ENCODE assay signal across 14 cellular contexts in the genomic region with DNA sequence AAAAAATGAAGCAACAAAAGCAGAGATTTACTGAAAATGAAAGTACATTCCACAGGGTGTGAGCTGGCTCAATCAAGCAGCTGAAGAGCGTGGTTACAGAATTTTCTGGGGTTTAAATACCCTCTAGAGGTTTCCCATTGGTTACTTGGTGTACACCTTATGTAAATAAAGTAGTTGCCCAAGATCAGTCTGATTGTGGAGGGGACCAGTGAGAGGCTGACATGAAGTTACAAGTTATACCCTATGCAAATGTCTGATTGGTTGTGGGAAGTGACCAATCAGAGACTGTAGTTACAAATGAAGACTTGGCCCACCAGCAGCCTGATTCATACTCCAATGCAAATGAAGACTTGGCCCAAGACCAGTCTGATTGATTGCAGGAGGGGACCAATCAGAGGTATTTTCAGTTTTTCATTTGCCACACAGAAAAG. TPM values are rescaled to one million over a fixed set of nuclear protein-coding genes. Genes with fewer than 3 reads are reported as not detected.
DNase-seq lines count a peak whose midpoint lies in the region; ATAC-seq and TF ChIP-seq lines count a peak whose summit lies in the region.
"Had no signal": no experiment of that assay in that cellular context is flagged by ENCODE, and none has a peak within 500 bp of the region (broad histone marks: within the 10 kb centered on the region; RNA-seq: fewer than 3 reads in every experiment).

No MANE protein-coding gene starts in this region.

- H3K9me3 ChIP-seq in DND-41 (ENCODE audit: insufficient read depth, low read length, severe bottlenecking) (no peaks in the 10 kb centered on the region), IMR-90 (ENCODE audit: control insufficient read depth, insufficient read depth, low read length) (no peaks in the 10 kb centered on the region)
- H3K9me3 ChIP-seq: right lobe of liver had no signal

- H3K27me3 ChIP-seq in DND-41 (ENCODE audit: insufficient read depth, low read length, poor library complexity) (no peaks in the 10 kb centered on the region), IMR-90 (ENCODE audit: control insufficient read depth, insufficient read depth, low read length) (no peaks in the 10 kb centered on the region), brain microvascular endothelial cell (replicated peaks) (no peaks in the 10 kb centered on the region)
- H3K27me3 ChIP-seq: cardiac muscle cell, right lobe of liver had no signal

- no CpG with 5 or more reads among the region's 1 CpG for WGBS in IMR-90 (ENCODE audit: extremely low coverage in 2 of 2, insufficient read length in 1 of 2), 2 experiments

- intact Hi-C loops in IMR-90 (cut with micrococcal nuclease), result no loop called here

- peak overlapping the region; percentile 71 for H3K14ac ChIP-seq in IMR-90 (replicated peaks; ENCODE audit: low read depth, low read length)

- TF ChIP-seq CTCF in DND-41 (IDR thresholded peaks at IDR 0.05; ENCODE audit: borderline replicate concordance, extremely low read depth, low read length, poor library complexity, severe bottlenecking) (no peak), IMR-90 (conservative IDR thresholded peaks at IDR 0.05; ENCODE audit: low read depth, low read length) (no peak), brain microvascular endothelial cell (IDR thresholded peaks at IDR 0.05; ENCODE audit: low read depth, low read length, missing control alignments) (no peak), GM13977 (IDR thresholded peaks at IDR 0.05; ENCODE audit: extremely low read depth, insufficient read depth, missing control alignments) (no peak)

- ATAC-seq in DND-41 (ENCODE audit: insufficient read depth, low read depth) (peak; percentile 39; the same call in 2 of the 3 replicates), IMR-90 (ENCODE audit: low read depth) (peak; percentile 72), HG03432 (IDR thresholded peaks at IDR 0.05; ENCODE audit: unreplicated experiment) (no peak)
- ATAC-seq: right lobe of liver had no signal

- no peaks in the 10 kb centered on the region for H3K79me1 ChIP-seq in IMR-90 (ENCODE audit: low read depth in 1 of 2, low read length in 2 of 2)

- peak overlapping the region; percentile 23; the same call in 1 of the 2 replicates for H2BK120ac ChIP-seq in IMR-90 (ENCODE audit: low read depth, low read length)

- no peaks in the 10 kb centered on the region for H3K79me2 ChIP-seq in DND-41 (ENCODE audit: insufficient read depth, low read length)

- H3K27ac ChIP-seq in DND-41 (ENCODE audit: low read length) (no peak overlapping the region), IMR-90 (ENCODE audit: insufficient read depth, low read length) (no peak overlapping the region), brain microvascular endothelial cell (no peak overlapping the region)
- H3K27ac ChIP-seq: cardiac muscle cell, right lobe of liver had no signal

- H3K23ac ChIP-seq in IMR-90 (ENCODE audit: low read depth, low read length), result no peak overlapping the region

- H3K56ac ChIP-seq in IMR-90 (ENCODE audit: extremely low read depth, insufficient read depth, low read length), result no peak overlapping the region

- H3K4me1 ChIP-seq in DND-41 (ENCODE audit: insufficient read depth, low read length) (no peaks in the 10 kb centered on the region), IMR-90 (ENCODE audit: control insufficient read depth, insufficient read depth, low read length) (peaks cover 3% of the 10 kb centered on the region)
- H3K4me1 ChIP-seq: right lobe of liver had no signal

- no peak overlapping the region for H2AK9ac ChIP-seq in IMR-90 (replicated peaks; ENCODE audit: low read depth, low read length, poor library complexity)

- peak overlapping the region in 1 of 2 experiments; percentile 26; a peak in 1 of 4 replicates for H4K8ac ChIP-seq in IMR-90 (ENCODE audit: low read depth in 2 of 2, low read length in 2 of 2)

- H3K9ac ChIP-seq in DND-41 (ENCODE audit: low read depth, low read length), result no peak overlapping the region
- no peak overlapping the region for H3K9ac ChIP-seq in IMR-90 (ENCODE audit: low read depth, low read length)

- no peak overlapping the region for H2AK5ac ChIP-seq in IMR-90 (ENCODE audit: low read depth, low read length)

- H4K20me1 ChIP-seq in DND-41 (ENCODE audit: insufficient read depth, low read length) (no peaks in the 10 kb centered on the region), IMR-90 (ENCODE audit: insufficient read depth, low read length) (no peaks in the 10 kb centered on the region)

- H2BK20ac ChIP-seq in IMR-90 (ENCODE audit: low read depth, low read length), result peak overlapping the region; percentile 18; the same call in 1 of the 2 replicates

- no peak overlapping the region for H2BK15ac ChIP-seq in IMR-90 (ENCODE audit: low read depth, low read length)

- peak overlapping the region; percentile 52; the same call in 1 of the 2 replicates for H3K4ac ChIP-seq in IMR-90 (ENCODE audit: low read depth, low read length)

- DNase-seq in DND-41, result no peak
- DNase-seq in IMR-90, result peak; percentile 59
- peak; percentile 56 for DNase-seq in brain microvascular endothelial cell
- peak; percentile 38 to 64 for DNase-seq in lung microvascular endothelial cell (ENCODE audit: low read depth in 2 of 2)
- no peak for DNase-seq in NCI-H128 (lab: John Stamatoyannopoulos, UW; ENCODE audit: unreplicated experiment)
- DNase-seq in DMS53 (lab: John Stamatoyannopoulos, UW), result no peak
- DNase-seq in GM13977 (ENCODE audit: low spot score), result no peak
- DNase-seq: activated CD8-positive, alpha-beta memory T cell treated with anti-CD3 and anti-CD28 coated beads, Interleukin-2, amount 50 U/mL, for 48 hours; Calu3; NCI-H1048; NK-92 treated with Interleukin-12 subunit alpha and Interleukin-12 subunit beta, amount 100 ng/mL, for 24 hours; right lobe of liver had no signal

- H3K4me3 ChIP-seq in DND-41 (ENCODE audit: low read depth in 1 of 2, low read length in 2 of 2) (no peak overlapping the region), IMR-90 (ENCODE audit: insufficient read depth, low read depth, low read length) (no peak overlapping the region), brain microvascular endothelial cell (ENCODE audit: low read depth, low read length) (no peak overlapping the region)
- H3K4me3 ChIP-seq: cardiac muscle cell, right lobe of liver had no signal

- no peak overlapping the region for H4K5ac ChIP-seq in IMR-90 (ENCODE audit: low read depth, low read length)

- H2AFZ ChIP-seq in DND-41 (ENCODE audit: low read depth, low read length), result no peak overlapping the region
- H2AFZ ChIP-seq in IMR-90 (replicated peaks; ENCODE audit: low read length, poor library complexity), result no peak overlapping the region

- TF ChIP-seq POLR2A in IMR-90 (IDR thresholded peaks at IDR 0.05; ENCODE audit: low read depth, low read length), result no peak

- in situ Hi-C loops in IMR-90 (cut with MboI; ENCODE audit: low sequenced_read_pairs), result no loop called here
- in situ Hi-C loops in brain microvascular endothelial cell (cut with HindIII; ENCODE audit: low pct_ligation_motif_present, low sequenced_read_pairs), result no loop called here
- in situ Hi-C loops in GM13977 (cut with MboI; ENCODE audit: low pct_unique_long_range_greater_than_20kb, low sequenced_read_pairs, unreplicated experiment), result no loop called here

- no peak overlapping the region for H3K4me2 ChIP-seq in DND-41 (ENCODE audit: insufficient read depth, low read length)
- peak overlapping the region; percentile 13; the same call in 1 of the 2 replicates for H3K4me2 ChIP-seq in IMR-90 (ENCODE audit: low read depth, low read length)

- H3K36me3 ChIP-seq in DND-41 (ENCODE audit: insufficient read depth, low read length) (no peaks in the 10 kb centered on the region), IMR-90 (ENCODE audit: control insufficient read depth, insufficient read depth, low read length) (no peaks in the 10 kb centered on the region), brain microvascular endothelial cell (replicated peaks) (no peaks in the 10 kb centered on the region)
- H3K36me3 ChIP-seq: cardiac muscle cell, right lobe of liver had no signal

- H3K9me1 ChIP-seq in IMR-90 (ENCODE audit: insufficient read depth, low read length), result no peaks in the 10 kb centered on the region; the same call in 1 of the 2 replicates

- no peak overlapping the region for H3K18ac ChIP-seq in IMR-90 (ENCODE audit: low read depth, low read length)

- dilution Hi-C loops in IMR-90 (cut with HindIII; ENCODE audit: low sequenced_read_pairs, unreplicated experiment), result no loop called here

- BruUV-seq in IMR-90 (replicated peaks; lab: Mats Ljungman, UMichigan), result no TSS peak

- no peak overlapping the region for H4K91ac ChIP-seq in IMR-90 (ENCODE audit: insufficient read depth, low read depth, low read length)

- no peak overlapping the region for H2BK5ac ChIP-seq in IMR-90 (ENCODE audit: low read depth, low read length, poor library complexity, severe bottlenecking)

- CTCF ChIA-PET in IMR-90 (lab: Yijun Ruan, JAX), result interaction anchor here (0.7 kb wide), 1 partner anchor 35 kb away, joined by 3 read pairs; no protein-coding TSS in a partner anchor

- no peak for TF ChIP-seq RAD21 in IMR-90 (IDR thresholded peaks at IDR 0.05; ENCODE audit: low read length)

- POLR2A ChIA-PET in IMR-90 (lab: Charles Lee; ENCODE audit: unreplicated experiment), result no interaction called here

TF ChIP-seq in IMR-90, 13 proteins besides CTCF, POLR2A, EP300 and RAD21 (continues in another document):
- TF ChIP-seq SMC3 (IDR thresholded peaks at IDR 0.05; ENCODE audit: low read depth, low read length) (no peak), MXI1 (IDR thresholded peaks at IDR 0.05; ENCODE audit: borderline replicate concordance, low read depth, low read length) (no peak), RFX5 (IDR thresholded peaks at IDR 0.05; ENCODE audit: low read depth, low read length) (no peak), NFE2L2 (IDR thresholded peaks at IDR 0.05; ENCODE audit: low read depth, low read length) (no peak), MAZ (IDR thresholded peaks at IDR 0.05; ENCODE audit: borderline replicate concordance, low read depth, low read length) (no peak), CEBPB (IDR thresholded peaks at IDR 0.05; ENCODE audit: low read depth, low read length) (no peak)
- TF ChIP-seq, protein P1, sequence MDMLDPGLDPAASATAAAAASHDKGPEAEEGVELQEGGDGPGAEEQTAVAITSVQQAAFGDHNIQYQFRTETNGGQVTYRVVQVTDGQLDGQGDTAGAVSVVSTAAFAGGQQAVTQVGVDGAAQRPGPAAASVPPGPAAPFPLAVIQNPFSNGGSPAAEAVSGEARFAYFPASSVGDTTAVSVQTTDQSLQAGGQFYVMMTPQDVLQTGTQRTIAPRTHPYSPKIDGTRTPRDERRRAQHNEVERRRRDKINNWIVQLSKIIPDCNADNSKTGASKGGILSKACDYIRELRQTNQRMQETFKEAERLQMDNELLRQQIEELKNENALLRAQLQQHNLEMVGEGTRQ (IDR thresholded peaks at IDR 0.05; ENCODE audit: low read depth, low read length), result no peak

RNA-seq across cellular contexts. Expression of a gene that starts 30.0 kb away (rescaled TPM):
- total RNA-seq in IMR-90 (2012; rRNA removed) (1.8 and 3.9 TPM in 2 replicates), lung microvascular endothelial cell (160 and 407 TPM in 2 replicates)
- polyA plus RNA-seq in IMR-90 (2012; rRNA removed), result 1.4 and 1.9 TPM in 2 replicates
- 0.53 and 0.85 TPM in 2 replicates for polyA plus RNA-seq in IMR-90 (2012; cell fraction: cytosol; rRNA removed)
- 0.48 and 0.55 TPM in 2 replicates for polyA plus RNA-seq in IMR-90 (2012; cell fraction: nucleus; rRNA removed; ENCODE audit: low replicate concordance)

Comparison
In these comparisons a context has a peak if more than half of its experiments do, and no peak if none do; other contexts are left out.
1. DNase-seq: peak in IMR-90 (single experiment), brain microvascular endothelial cell (single experiment) and lung microvascular endothelial cell (2 of 2); none in DND-41 (single experiment), NCI-H128 (single experiment), DMS53 (single experiment) and GM13977 (single experiment).
2. RNA of a gene that starts 30.0 kb away (total RNA-seq): 160 to 407 TPM in lung microvascular endothelial cell; 1.8 to 3.9 TPM in IMR-90; every median in the first group is over 10 times any median in the second.